10 cellular contexts compared by ENCODE assay signal in the genomic region with DNA sequence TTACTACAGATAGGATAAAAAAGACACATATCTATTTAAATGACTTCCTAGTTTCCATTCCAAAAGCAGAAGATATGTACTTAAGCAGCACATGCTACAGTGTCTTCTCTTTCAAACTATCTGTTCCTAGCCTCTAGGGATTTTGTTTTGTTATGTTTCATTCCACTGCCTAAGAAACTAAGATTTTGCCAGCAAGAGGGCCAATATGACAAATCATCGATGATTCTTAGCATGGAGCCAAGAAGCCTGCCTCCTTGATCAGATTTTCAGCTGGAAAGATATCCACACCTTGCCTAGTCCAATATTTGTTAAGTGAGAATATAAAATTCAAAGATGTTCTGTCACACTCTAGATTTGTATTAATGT. TPM values are rescaled to one million over a fixed set of nuclear protein-coding genes. Genes with fewer than 3 reads are reported as not detected.
DNase-seq lines count a peak whose midpoint lies in the region; ATAC-seq, FAIRE-seq and TF ChIP-seq lines count a peak whose summit lies in the region.
"Had no signal": no experiment of that assay in that cellular context is flagged by ENCODE, and none has a peak within 500 bp of the region (broad histone marks: within the 10 kb centered on the region; RNA-seq: fewer than 3 reads in every experiment).

No MANE protein-coding gene starts in this region.

- H3K9me3 ChIP-seq in PC-9 (ENCODE audit: insufficient read depth, low read depth) (no peaks in the 10 kb centered on the region), endodermal cell (ENCODE audit: control insufficient read depth, low read length) (no peaks in the 10 kb centered on the region), psoas muscle (no peaks in the 10 kb centered on the region)
- H3K9me3 ChIP-seq: thoracic aorta had no signal

- DNase-seq in EH (ENCODE audit: low read depth) (peak; percentile 46), PC-9 (no peak), endodermal cell (no peak), psoas muscle (no peak), DMS79 treated with DMSO at 0.1 percent for 48 hours (lab: John Stamatoyannopoulos, UW) (no peak), NCI-H2107 treated with DMSO at 0.1 percent for 48 hours (lab: John Stamatoyannopoulos, UW; ENCODE audit: unreplicated experiment) (no peak), GM12892 (ENCODE audit: insufficient read length) (no peak)
- DNase-seq: NCI-H2171 had no signal

- H3K27ac ChIP-seq in PC-9: peak overlapping the region; percentile 22
- H3K27ac ChIP-seq in endodermal cell (ENCODE audit: low read depth, low read length): no peak overlapping the region
- H3K27ac ChIP-seq in psoas muscle: peak overlapping the region; percentile 68

- BruUV-seq in PC-9 (replicated peaks; lab: Mats Ljungman, UMichigan): no TSS peak

- WGBS in endodermal cell (ENCODE audit: insufficient coverage in 1 of 2, insufficient read length in 1 of 2), 2 experiments: 92% methylated on average over 1 of the region's 1 CpG; no CpG with 5 or more reads in 1 of the 2 experiments
- WGBS in psoas muscle, 3 donors: 10 to 17% (median 11%) methylated on average over 1 of the region's 1 CpG

- POLR2A ChIA-PET in PC-9 (lab: Charles Lee; ENCODE audit: unreplicated experiment): no interaction called here

- peaks cover 66% of the 10 kb centered on the region for H3K4me1 Mint-ChIP-seq in endodermal cell

- H3K9ac ChIP-seq in endodermal cell (ENCODE audit: extremely low read depth, low read length, poor library complexity, severe bottlenecking): no peak overlapping the region

- H3K36me3 Mint-ChIP-seq in endodermal cell (ENCODE audit: low read depth): peaks cover 54% of the 10 kb centered on the region

- H3K27me3 Mint-ChIP-seq in endodermal cell (ENCODE audit: insufficient read depth): no peaks in the 10 kb centered on the region

- peaks cover 19% of the 10 kb centered on the region for H3K36me3 ChIP-seq in PC-9 (ENCODE audit: low read depth)
- peaks cover 60% of the 10 kb centered on the region for H3K36me3 ChIP-seq in endodermal cell (ENCODE audit: control insufficient read depth, insufficient read depth, low read length)
- peaks cover 2 to 3% of the 10 kb centered on the region in 2 donors for H3K36me3 ChIP-seq in psoas muscle (ENCODE audit: insufficient read depth in 1 of 2, low read depth in 1 of 2)
- H3K36me3 ChIP-seq: thoracic aorta had no signal

- H3K79me2 ChIP-seq in PC-9 (ENCODE audit: low read depth): peaks cover 100% of the 10 kb centered on the region

- intact Hi-C loops in PC-9 (cut with micrococcal nuclease; ENCODE audit: unreplicated experiment): no loop called here
- intact Hi-C loops in psoas muscle (cut with DNase I): no loop called here

- peaks cover 43% of the 10 kb centered on the region for H3K4me1 ChIP-seq in PC-9 (replicated peaks; ENCODE audit: insufficient read depth)
- H3K4me1 ChIP-seq in endodermal cell (ENCODE audit: control insufficient read depth, insufficient read depth, low read length): peaks cover 37% of the 10 kb centered on the region
- H3K4me1 ChIP-seq in psoas muscle: peaks cover 74% of the 10 kb centered on the region

- no peak for FAIRE-seq in GM12892 (lab: Jason Lieb, UNC)

- H4K20me1 ChIP-seq in PC-9 (ENCODE audit: insufficient read depth): peaks cover 97% of the 10 kb centered on the region

- peak overlapping the region; percentile 31 for H3K4me3 Mint-ChIP-seq in endodermal cell

- H3K9me3 Mint-ChIP-seq in endodermal cell: no peaks in the 10 kb centered on the region

- 0 out of 2 replicates have a peak overlapping the region, but pooled peaks have one; percentile 2 for H3K4me2 ChIP-seq in PC-9

- peaks cover 37% of the 10 kb centered on the region; the same call in 1 of the 2 replicates for H3F3A ChIP-seq in PC-9 (ENCODE audit: insufficient read depth, low read depth)

- H2AFZ ChIP-seq in PC-9: no peak overlapping the region

- CTCF ChIA-PET in PC-9 (lab: Charles Lee): no interaction called here

- peak overlapping the region; percentile 2 for H3K27ac Mint-ChIP-seq in endodermal cell

- H3K4me3 ChIP-seq in PC-9: no peak overlapping the region
- peak overlapping the region; percentile 59 for H3K4me3 ChIP-seq in endodermal cell (ENCODE audit: low read length)
- H3K4me3 ChIP-seq in psoas muscle: peak overlapping the region; percentile 32

- H3K27me3 ChIP-seq in PC-9 (ENCODE audit: insufficient read depth, low read depth): no peaks in the 10 kb centered on the region
- H3K27me3 ChIP-seq in endodermal cell (ENCODE audit: control insufficient read depth, insufficient read depth, low read length, poor library complexity, severe bottlenecking): no peaks in the 10 kb centered on the region
- H3K27me3 ChIP-seq in psoas muscle (ENCODE audit: insufficient read depth in 3 of 3, low read length in 2 of 3): no peaks in the 10 kb centered on the region

- TF ChIP-seq CTCF in PC-9 (conservative IDR thresholded peaks at IDR 0.05) (no peak), endodermal cell (conservative IDR thresholded peaks at IDR 0.05) (no peak), psoas muscle (IDR thresholded peaks at IDR 0.05) (no peak)

- no peaks in the 10 kb centered on the region for H3K9me2 ChIP-seq in PC-9 (ENCODE audit: insufficient read depth)

- ATAC-seq in psoas muscle (no peak), HG03159 (IDR thresholded peaks at IDR 0.05; ENCODE audit: unreplicated experiment) (no peak)

- TF ChIP-seq POLR2A in GM12892 (IDR thresholded peaks at IDR 0.05; ENCODE audit: low read depth, low read length): no peak; the same call in 1 of the 2 replicates

RNA-seq across cellular contexts. Expression of a gene that starts 7.0 kb away (rescaled TPM):
- total RNA-seq in PC-9 (2021) (97.7 and 116 TPM in 2 replicates), endodermal cell (100 to 1,000 TPM; 170 to 171 TPM), psoas muscle (10 to 100 TPM; 59.8 to 81.3 (median 69.7) TPM)
- polyA plus RNA-seq in endodermal cell (2013, experiment 1 of 2): 124 TPM
- 121 TPM for polyA plus RNA-seq in endodermal cell (2013, experiment 2 of 2)
- 100 to 1,000 TPM in 1 of 3 donors, 10 to 100 TPM in 2; 82.7 to 113 (median 89.6) TPM for polyA plus RNA-seq in psoas muscle
- polyA plus RNA-seq in GM12892 (2012; ENCODE audit: missing spikeins): 231 TPM

RNA-seq across cellular contexts. Expression of a gene that starts 7.2 kb away (rescaled TPM):
- total RNA-seq in PC-9 (2021): 31.3 and 42.8 TPM in 2 replicates
- total RNA-seq in endodermal cell: 10 to 100 TPM; 31.2 to 36.7 TPM
- 36.9 TPM for polyA plus RNA-seq in endodermal cell (2013, experiment 1 of 2)
- 32.9 TPM for polyA plus RNA-seq in endodermal cell (2013, experiment 2 of 2)
- total RNA-seq in psoas muscle: 10 to 100 TPM in 2 of 4 donors, 1 to 10 TPM in 2; 8.6 to 21.8 (median 12.2) TPM
- 10 to 100 TPM in 1 of 3 donors, 1 to 10 TPM in 2; 4.3 to 13.4 (median 6.8) TPM for polyA plus RNA-seq in psoas muscle
- polyA plus RNA-seq in GM12892 (2012; ENCODE audit: missing spikeins): 28.2 TPM
